Comparison of ENCODE assay signal across 18 cellular contexts in genomic region chrX:84441143-84441542, GRCh38.
DNase-seq lines count a peak whose midpoint lies in the region; ATAC-seq and TF ChIP-seq lines count a peak whose summit lies in the region.
"Had no signal": no experiment of that assay in that cellular context is flagged by ENCODE, and none has a peak within 500 bp of the region (broad histone marks: within the 10 kb centered on the region; RNA-seq: fewer than 3 reads in every experiment).

No MANE protein-coding gene starts in this region.

- no peaks in the 10 kb centered on the region for H3K4me1 ChIP-seq in GM23248 (ENCODE audit: insufficient read depth)

- no peak overlapping the region for H2AFZ ChIP-seq in GM23248

- POLR2A ChIA-PET in RWPE1 (lab: Yijun Ruan, JAX; ENCODE audit: low non-redundant PET) = no interaction called here

- no peak overlapping the region for H3K4me2 ChIP-seq in GM23248 (ENCODE audit: unreplicated experiment)

- no peak overlapping the region for H3K9ac ChIP-seq in GM23248

- in situ Hi-C loops in GM23248 (cut with MboI) = no loop called here

- no peaks in the 10 kb centered on the region for H3K9me2 ChIP-seq in GM23248 (ENCODE audit: insufficient read depth)

- no peak for ATAC-seq in HG02571 (IDR thresholded peaks at IDR 0.05; ENCODE audit: unreplicated experiment)

- DNase-seq in A172 (ENCODE audit: low spot score) (peak; percentile 39), GM23248 (peak; percentile 1), NCI-H69 (lab: John Stamatoyannopoulos, UW) (peak; percentile 0), epithelial cell of prostate (ENCODE audit: low read depth, low spot score) (peak; percentile 20), RWPE1 (ENCODE audit: low spot score) (no peak), NCI-H1048 (lab: John Stamatoyannopoulos, UW) (no peak), HuH-7.5 (ENCODE audit: low spot score) (no peak)
- DNase-seq: AML-193; DMS 273 treated with DMSO at 0.1 percent for 48 hours; KG1; MG63; NCI-H1092 treated with DMSO at 0.1 percent for 48 hours; NCI-H1694; NCI-H2107; NK-92 treated with Interleukin-12 subunit alpha and Interleukin-12 subunit beta, amount 100 ng/mL, for 24 hours; OCI-M1 had no signal

- no peaks in the 10 kb centered on the region for H3K27me3 ChIP-seq in GM23248 (replicated peaks; ENCODE audit: insufficient read depth)
- H3K27me3 ChIP-seq: MG63 had no signal

- CTCF ChIA-PET in RWPE1 (lab: Yijun Ruan, JAX) = no interaction called here

- H3K27ac ChIP-seq in GM23248 (no peak overlapping the region), epithelial cell of prostate (no peak overlapping the region), RWPE1 (no peak overlapping the region)
- H3K27ac ChIP-seq: HL-60 had no signal

- H3K9me3 ChIP-seq in GM23248 (ENCODE audit: low read depth) = no peaks in the 10 kb centered on the region
- H3K9me3 ChIP-seq: MG63 had no signal

- no peak overlapping the region for H3K4me3 ChIP-seq in GM23248
- H3K4me3 ChIP-seq: MG63 had no signal

- H4K20me1 ChIP-seq in GM23248 (ENCODE audit: insufficient read depth) = no peaks in the 10 kb centered on the region

- H3K36me3 ChIP-seq in GM23248 (ENCODE audit: low read depth) = no peaks in the 10 kb centered on the region; the same call in 1 of the 2 replicates
- H3K36me3 ChIP-seq: MG63 had no signal

- H3K79me2 ChIP-seq in GM23248 (ENCODE audit: insufficient read depth) = no peaks in the 10 kb centered on the region

- TF ChIP-seq CTCF in RWPE1 (conservative IDR thresholded peaks at IDR 0.05; ENCODE audit: low read depth) = no peak

- 87 to 96% methylated on average over 1 of the region's 1 CpG for WGBS in GM23248 (ENCODE audit: low coverage in 1 of 2, low lambda C conversion rate in 2 of 2, missing lambda C conversion rate in 2 of 2), 2 experiments

- H3F3A ChIP-seq in GM23248 (ENCODE audit: insufficient read depth) = no peaks in the 10 kb centered on the region

Comparison
In these comparisons a context has a peak if more than half of its experiments do, and no peak if none do; other contexts are left out.
1. DNase-seq: peak in A172 (single experiment), GM23248 (single experiment), NCI-H69 (single experiment) and epithelial cell of prostate (single experiment); none in RWPE1 (single experiment), NCI-H1048 (single experiment) and HuH-7.5 (single experiment).